9 cellular contexts compared by ENCODE assay signal in the genomic region with DNA sequence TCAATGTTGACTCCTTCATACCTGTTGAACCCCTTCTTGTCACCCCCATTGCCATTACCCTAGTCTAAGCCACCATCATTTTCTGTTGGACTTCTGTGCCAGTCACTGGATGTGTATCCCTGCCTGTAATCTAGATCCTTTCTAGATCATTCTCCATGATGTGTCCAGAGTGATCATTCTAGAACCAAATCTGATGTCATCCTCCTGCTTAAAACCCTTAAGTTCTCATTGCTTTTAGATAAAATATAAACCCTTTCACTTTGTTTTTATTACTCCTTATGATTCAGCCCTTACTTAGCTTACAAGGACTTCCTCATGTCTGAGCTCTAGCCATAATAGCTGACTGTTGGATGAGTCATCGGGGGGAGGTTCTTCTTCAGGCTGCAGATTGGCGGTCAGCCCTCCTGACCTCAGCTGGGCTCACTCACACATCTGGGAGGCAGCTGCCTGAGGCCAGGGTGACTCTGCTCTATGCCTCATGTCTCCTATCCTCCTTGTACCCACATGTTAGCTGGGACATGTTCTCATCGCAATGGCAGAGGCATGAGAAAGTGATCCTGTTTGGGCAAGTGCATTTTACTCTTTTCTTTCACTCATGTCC.
DNase-seq lines count a peak whose midpoint lies in the region; ATAC-seq and TF ChIP-seq lines count a peak whose summit lies in the region.
"Had no signal": no experiment of that assay in that cellular context is flagged by ENCODE, and none has a peak within 500 bp of the region (broad histone marks: within the 10 kb centered on the region; RNA-seq: fewer than 3 reads in every experiment).

No MANE protein-coding gene starts in this region.

- ATAC-seq in T-helper 17 cell = peak; percentile 41
- peak; percentile 90 for ATAC-seq in gastroesophageal sphincter
- no peak for ATAC-seq in HG03442 (IDR thresholded peaks at IDR 0.05; ENCODE audit: unreplicated experiment)
- ATAC-seq in HG03175 (IDR thresholded peaks at IDR 0.05; ENCODE audit: unreplicated experiment) = no peak

- H3K9me3 ChIP-seq in T-helper 17 cell (ENCODE audit: control insufficient read depth, low read length, poor library complexity, severe bottlenecking) (no peaks in the 10 kb centered on the region), gastroesophageal sphincter (no peaks in the 10 kb centered on the region)

- H3K36me3 ChIP-seq in gastroesophageal sphincter = no peaks in the 10 kb centered on the region

- WGBS in gastroesophageal sphincter (ENCODE audit: low coverage in 1 of 2), 2 donors = 62 to 65% methylated on average over 3 of the region's 3 CpGs

- H3K4me1 Mint-ChIP-seq in activated T-cell treated with anti-CD3 and anti-CD28 coated beads, Interleukin-2, amount 50 U/mL, for 24 hours (ENCODE audit: low read depth) = peaks cover 4% of the 10 kb centered on the region
- H3K4me1 Mint-ChIP-seq in T-helper 17 cell = no peaks in the 10 kb centered on the region
- H3K4me1 Mint-ChIP-seq: activated B cell treated with CpG ODN at 0.5 μM for 24 hours had no signal

- peak; percentile 28 to 53 for DNase-seq in activated T-cell treated with anti-CD3 and anti-CD28 coated beads, Interleukin-2, amount 50 U/mL, for 48 hours
- no peak for DNase-seq in activated T-cell treated with anti-CD3 and anti-CD28 coated beads, Interleukin-2, amount 50 U/mL, for 24 hours
- DNase-seq in T-helper 17 cell = no peak
- no peak for DNase-seq in globus pallidus (ENCODE audit: low spot score)
- DNase-seq: activated B cell treated with CpG ODN at 0.5 μM for 24 hours had no signal

- no peak overlapping the region for H3K27ac Mint-ChIP-seq in activated T-cell treated with anti-CD3 and anti-CD28 coated beads, Interleukin-2, amount 50 U/mL, for 24 hours
- H3K27ac Mint-ChIP-seq in T-helper 17 cell = no peak overlapping the region
- H3K27ac Mint-ChIP-seq: activated B cell treated with CpG ODN at 0.5 μM for 24 hours had no signal

- H3K4me1 ChIP-seq in gastroesophageal sphincter = no peaks in the 10 kb centered on the region

- H3K27me3 Mint-ChIP-seq in activated T-cell treated with anti-CD3 and anti-CD28 coated beads, Interleukin-2, amount 50 U/mL, for 24 hours = no peaks in the 10 kb centered on the region
- peaks cover 21% of the 10 kb centered on the region for H3K27me3 Mint-ChIP-seq in T-helper 17 cell
- H3K27me3 Mint-ChIP-seq: activated B cell treated with CpG ODN at 0.5 μM for 24 hours had no signal

- no peaks in the 10 kb centered on the region for H3K36me3 Mint-ChIP-seq in activated T-cell treated with anti-CD3 and anti-CD28 coated beads, Interleukin-2, amount 50 U/mL, for 24 hours (ENCODE audit: low read depth)
- peaks cover 2% of the 10 kb centered on the region for H3K36me3 Mint-ChIP-seq in T-helper 17 cell (ENCODE audit: low read depth)

- TF ChIP-seq CTCF in gastroesophageal sphincter (IDR thresholded peaks at IDR 0.05) = no peak

- no peak overlapping the region for H3K4me3 Mint-ChIP-seq in activated T-cell treated with anti-CD3 and anti-CD28 coated beads, Interleukin-2, amount 50 U/mL, for 24 hours
- no peak overlapping the region for H3K4me3 Mint-ChIP-seq in T-helper 17 cell
- H3K4me3 Mint-ChIP-seq: activated B cell treated with CpG ODN at 0.5 μM for 24 hours had no signal

- H3K4me3 ChIP-seq in gastroesophageal sphincter = no peak overlapping the region
- no peak overlapping the region for H3K4me3 ChIP-seq in skin epidermis

- peak in 1 of 2 donors; percentile 10 for TF ChIP-seq POLR2A in gastroesophageal sphincter (IDR thresholded peaks at IDR 0.05)

- H3K27me3 ChIP-seq in gastroesophageal sphincter = no peaks in the 10 kb centered on the region

- peak overlapping the region in 3 of 4 donors; percentile 5 to 78 (median 65) for H3K27ac ChIP-seq in gastroesophageal sphincter
- H3K27ac ChIP-seq in skin epidermis = peak overlapping the region in 12 of 21 experiments; percentile 24 to 80 (median 56)

- no peaks in the 10 kb centered on the region for H3K9me3 Mint-ChIP-seq in activated T-cell treated with anti-CD3 and anti-CD28 coated beads, Interleukin-2, amount 50 U/mL, for 24 hours
- H3K9me3 Mint-ChIP-seq: activated B cell treated with CpG ODN at 0.5 μM for 24 hours had no signal

- no peak for TF ChIP-seq EP300 in gastroesophageal sphincter (IDR thresholded peaks at IDR 0.05)

Comparison
In these comparisons a context has a peak if more than half of its experiments do, and no peak if none do; other contexts are left out.
1. DNase-seq: peak in activated T-cell treated with anti-CD3 and anti-CD28 coated beads, Interleukin-2, amount 50 U/mL, for 48 hours (2 of 2); none in activated T-cell treated with anti-CD3 and anti-CD28 coated beads, Interleukin-2, amount 50 U/mL, for 24 hours (single experiment), T-helper 17 cell (0 of 3) and globus pallidus (single experiment).
2. ATAC-seq: peak in T-helper 17 cell (single experiment) and gastroesophageal sphincter (single experiment); none in HG03442 (single experiment) and HG03175 (single experiment).